ENCODE assay signal across 15 cellular contexts in the genomic region with DNA sequence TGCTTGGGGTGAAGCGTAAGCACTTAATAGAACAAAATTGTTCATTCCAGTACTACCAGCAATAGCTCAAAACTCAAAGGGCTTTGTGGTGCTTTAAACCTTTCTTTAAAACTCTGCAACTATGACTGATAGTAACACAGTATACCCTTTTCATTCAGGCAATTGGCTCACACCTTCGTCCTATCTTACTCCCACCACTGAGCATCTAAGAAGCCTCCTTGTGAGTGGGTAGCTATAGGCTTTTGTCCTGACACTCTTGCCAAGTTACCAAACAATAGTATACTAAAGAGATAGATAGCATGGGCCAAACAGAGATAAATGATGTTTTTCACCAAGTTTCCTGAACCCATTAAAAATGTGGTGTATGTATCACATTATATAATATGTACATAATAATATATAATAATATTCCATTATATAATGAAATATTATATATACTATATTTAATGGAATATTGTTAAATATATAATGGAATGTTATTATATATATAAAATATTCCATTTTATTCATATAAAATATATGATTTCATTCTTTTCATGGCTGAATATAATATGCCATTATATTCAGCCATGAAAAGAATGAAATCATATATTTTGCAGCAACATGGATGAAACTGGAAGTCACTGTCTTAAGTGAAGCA.
"Had no signal": no experiment of that assay in that cellular context is flagged by ENCODE, and none has a peak within 500 bp of the region (broad histone marks: within the 10 kb centered on the region; RNA-seq: fewer than 3 reads in every experiment).

No MANE protein-coding gene starts in this region.

- H3K27ac ChIP-seq: cardiac muscle cell, esophagus squamous epithelium, lower lobe of right lung, vagina had no signal

- H3K36me3 ChIP-seq: cardiac muscle cell, esophagus squamous epithelium, lower lobe of right lung, transverse colon, vagina had no signal

- H3K9me3 ChIP-seq: esophagus squamous epithelium, lower lobe of right lung, transverse colon, vagina had no signal

- H3K4me3 ChIP-seq: cardiac muscle cell, esophagus squamous epithelium, lower lobe of right lung, transverse colon, vagina had no signal

- H3K27me3 ChIP-seq: cardiac muscle cell, esophagus squamous epithelium, transverse colon, vagina had no signal

- H3K4me1 ChIP-seq: esophagus squamous epithelium, lower lobe of right lung, transverse colon, vagina had no signal

- ATAC-seq: activated CD8-positive, alpha-beta memory T cell treated with anti-CD3 and anti-CD28 coated beads, Interleukin-2, amount 10 ng/mL, durations not matched to agents 7 days and 5 days; left colon; stimulated activated naive B cell treated with anti-CD40 and anti-IgM and Interleukin-4, amounts not matched to agents 10 μg/mL and 1 μg/mL and 100 μg/mL, for 72 hours had no signal

- DNase-seq: activated CD4-positive, alpha-beta memory T cell treated with anti-CD3 and anti-CD28 coated beads for 36 hours; activated CD4-positive, alpha-beta T cell treated with anti-CD3 and anti-CD28 coated beads for 1 hour; activated CD8-positive, alpha-beta memory T cell treated with anti-CD3 and anti-CD28 coated beads, Interleukin-2, amount 10 ng/mL, durations not matched to agents 7 days and 5 days; activated naive CD4-positive, alpha-beta T cell treated with anti-CD3 and anti-CD28 coated beads, Interleukin-2, amount 50 U/mL, for 16 hours; activated T-cell treated with anti-CD3 and anti-CD28 coated beads, Interleukin-2, amount 50 U/mL, for 24 hours; esophagus squamous epithelium; left colon; lower lobe of right lung; midbrain; stimulated activated CD4-positive, alpha-beta T cell treated with anti-CD3 and anti-CD28 coated beads, Interleukin-4, amount 100 ng/mL, for 1 hour; stimulated activated naive B cell treated with anti-CD40 and anti-IgM and Interleukin-4, amounts not matched to agents 10 μg/mL and 1 μg/mL and 100 μg/mL, for 72 hours; substantia nigra; transverse colon had no signal
